8 cellular contexts compared by ENCODE assay signal in genomic region chr1:184805667-184806295, GRCh38. TPM values are rescaled to one million over a fixed set of nuclear protein-coding genes. Genes with fewer than 3 reads are reported as not detected.
A peak's percentile ranks its signal among the peaks of the same experiment; 100 is the strongest.
DNase-seq lines count a peak whose midpoint lies in the region; ATAC-seq and TF ChIP-seq lines count a peak whose summit lies in the region.

No MANE protein-coding gene starts in this region.

- POLR2A ChIA-PET in CD4-positive, alpha-beta memory T cell (lab: Charles Lee; ENCODE audit: partially characterized antibody): interaction anchor here (0.6 to 1.6 kb wide), 7 partner anchors 122 to 346 kb away, joined by 3 to 12 read pairs (median 4); partner anchors contain the start of gene NIBAN1
- POLR2A ChIA-PET in activated CD8-positive, alpha-beta T cell treated with anti-CD3 and anti-CD28 coated beads for 36 hours (lab: Charles Lee): interaction anchor here (1.0 kb wide), 1 partner anchor 60 kb away, joined by 3 read pairs; no protein-coding TSS in a partner anchor

- no peak overlapping the region for H2BK15ac ChIP-seq in mesenchymal stem cell (ENCODE audit: low read depth, poor library complexity, severe bottlenecking)

- no peaks in the 10 kb centered on the region for H3K4me1 ChIP-seq in CD4-positive, alpha-beta memory T cell (ENCODE audit: insufficient read depth, low read length)
- H3K4me1 ChIP-seq in mesenchymal stem cell (ENCODE audit: control insufficient read depth, insufficient read depth, low read depth, low read length): peaks cover 2% of the 10 kb centered on the region

- H3K27ac ChIP-seq in CD4-positive, alpha-beta memory T cell (ENCODE audit: low read depth, low read length): no peak overlapping the region
- no peak overlapping the region for H3K27ac ChIP-seq in mesenchymal stem cell (ENCODE audit: low read length, poor library complexity, severe bottlenecking)

- peak overlapping the region; percentile 63 to 83 for H2BK12ac ChIP-seq in mesenchymal stem cell (ENCODE audit: low read length in 2 of 2)

- H4K91ac ChIP-seq in mesenchymal stem cell (ENCODE audit: low read length): no peak overlapping the region

- H3K18ac ChIP-seq in mesenchymal stem cell (ENCODE audit: low read depth in 1 of 2, low read length in 2 of 2): peak overlapping the region in 1 of 2 experiments; percentile 74

- H3K27ac Mint-ChIP-seq in CD4-positive, alpha-beta memory T cell: peak overlapping the region; percentile 53 to 94 (median 86)
- no peak overlapping the region for H3K27ac Mint-ChIP-seq in activated CD8-positive, alpha-beta T cell treated with anti-CD3 and anti-CD28 coated beads for 36 hours

- H3K23ac ChIP-seq in mesenchymal stem cell (ENCODE audit: low read length in 2 of 2): no peak overlapping the region

- H2AK5ac ChIP-seq in mesenchymal stem cell (ENCODE audit: low read length, severe bottlenecking): no peak overlapping the region

- H3K4me1 Mint-ChIP-seq in CD4-positive, alpha-beta memory T cell: peaks cover 4 to 7% (median 5%) of the 10 kb centered on the region in 4 donors
- peaks cover 6% of the 10 kb centered on the region for H3K4me1 Mint-ChIP-seq in activated CD8-positive, alpha-beta T cell treated with anti-CD3 and anti-CD28 coated beads for 36 hours (ENCODE audit: low read depth)

- DNase-seq in CD4-positive, alpha-beta memory T cell: peak; percentile 76 to 80 (median 78)
- DNase-seq in NCI-H774 (lab: John Stamatoyannopoulos, UW) (peak; percentile 68), mesenchymal stem cell (peak; percentile 84)
- DNase-seq in activated CD8-positive, alpha-beta T cell treated with anti-CD3 and anti-CD28 coated beads for 36 hours: peak; percentile 91
- peak; percentile 68 for DNase-seq in effector CD8-positive, alpha-beta T cell (lab: John Stamatoyannopoulos, UW)
- peak; percentile 55 for DNase-seq in stimulated activated CD8-positive, alpha-beta memory T cell treated with anti-CD3 and anti-CD28 coated beads, Interleukin-12 subunit alpha, Interleukin-12 subunit beta, amount 100 ng/mL, for 4 hours (ENCODE audit: low read depth)

- H3K4me3 ChIP-seq in CD4-positive, alpha-beta memory T cell (ENCODE audit: low read length in 2 of 2): no peak overlapping the region
- no peak overlapping the region for H3K4me3 ChIP-seq in mesenchymal stem cell (ENCODE audit: insufficient read depth in 1 of 2, low read depth in 1 of 2, low read length in 2 of 2)

- H2BK5ac ChIP-seq in mesenchymal stem cell (ENCODE audit: low read depth, low read length, poor library complexity, severe bottlenecking): no peak overlapping the region

- H3K4me2 ChIP-seq in mesenchymal stem cell (ENCODE audit: low read length, poor library complexity, severe bottlenecking): no peak overlapping the region

- H3K4ac ChIP-seq in mesenchymal stem cell (ENCODE audit: low read depth in 1 of 2, low read length in 2 of 2): peak overlapping the region in 1 of 2 experiments; percentile 82

- H2BK120ac ChIP-seq in mesenchymal stem cell (ENCODE audit: low read depth, low read length): no peak overlapping the region

- H3K9me3 ChIP-seq in CD4-positive, alpha-beta memory T cell (ENCODE audit: control insufficient read depth in 1 of 2, low read length in 2 of 2): no peaks in the 10 kb centered on the region
- no peaks in the 10 kb centered on the region for H3K9me3 ChIP-seq in mesenchymal stem cell (ENCODE audit: control insufficient read depth, low read length)

- intact Hi-C loops in CD4-positive, alpha-beta memory T cell (cut with micrococcal nuclease): loop anchor here (1.0 to 10.0 kb wide), 8 partner anchors 48 to 1409 kb away; partner anchors contain the start of genes SWT1 and TRMT1L
- intact Hi-C loops in activated CD8-positive, alpha-beta T cell treated with anti-CD3 and anti-CD28 coated beads for 36 hours (cut with micrococcal nuclease): loop anchor here (1.0 to 2.0 kb wide), 2 partner anchors 177 to 365 kb away; no protein-coding TSS in a partner anchor

- H4K8ac ChIP-seq in mesenchymal stem cell (ENCODE audit: low read length): peak overlapping the region; percentile 83

- H3K27me3 ChIP-seq in CD4-positive, alpha-beta memory T cell (ENCODE audit: insufficient read depth, low read length): no peaks in the 10 kb centered on the region
- no peaks in the 10 kb centered on the region for H3K27me3 ChIP-seq in mesenchymal stem cell (ENCODE audit: control insufficient read depth in 1 of 2, insufficient read depth in 1 of 2, low read length in 2 of 2)

- H3K79me1 ChIP-seq in mesenchymal stem cell (replicated peaks; ENCODE audit: low read length, poor library complexity, severe bottlenecking): no peaks in the 10 kb centered on the region

- H3K14ac ChIP-seq in mesenchymal stem cell (ENCODE audit: low read length in 2 of 2): no peak overlapping the region

- H2AFZ ChIP-seq in mesenchymal stem cell (ENCODE audit: low read depth, low read length): peak overlapping the region; percentile 37

- peak overlapping the region; percentile 46 for H3K9ac ChIP-seq in mesenchymal stem cell (ENCODE audit: low read length)

- no peaks in the 10 kb centered on the region for H3K9me3 Mint-ChIP-seq in CD4-positive, alpha-beta memory T cell
- no peaks in the 10 kb centered on the region for H3K9me3 Mint-ChIP-seq in activated CD8-positive, alpha-beta T cell treated with anti-CD3 and anti-CD28 coated beads for 36 hours

- peaks cover 31 to 51% of the 10 kb centered on the region in 2 donors for H3K36me3 Mint-ChIP-seq in CD4-positive, alpha-beta memory T cell
- no peaks in the 10 kb centered on the region for H3K36me3 Mint-ChIP-seq in activated CD8-positive, alpha-beta T cell treated with anti-CD3 and anti-CD28 coated beads for 36 hours (ENCODE audit: low read depth)

- peak; percentile 94 for ATAC-seq in GM19455 (IDR thresholded peaks at IDR 0.05; ENCODE audit: unreplicated experiment)
- ATAC-seq in HG03575 (IDR thresholded peaks at IDR 0.05; ENCODE audit: extremely low read depth, insufficient number of reproducible peaks, low FRiP score, unreplicated experiment): peak; percentile 64
- peak; percentile 97 for ATAC-seq in activated CD8-positive, alpha-beta T cell treated with anti-CD3 and anti-CD28 coated beads for 36 hours

- peaks cover 5% of the 10 kb centered on the region for H3K36me3 ChIP-seq in CD4-positive, alpha-beta memory T cell (ENCODE audit: insufficient read depth, low read length)
- peaks cover 0 to 79% of the 10 kb centered on the region in 2 experiments for H3K36me3 ChIP-seq in mesenchymal stem cell (ENCODE audit: control insufficient read depth in 1 of 2, insufficient read depth in 2 of 2, low read depth in 1 of 2, low read length in 2 of 2)

- WGBS in mesenchymal stem cell: 43% methylated on average over 12 of the region's 13 CpGs

- CTCF ChIA-PET in CD4-positive, alpha-beta memory T cell (lab: Charles Lee; ENCODE audit: partially characterized antibody): interaction anchor here (0.6 to 12.7 kb wide), 48 partner anchors 9 to 890 kb away, joined by 3 to 506 read pairs (median 4); partner anchors contain the start of genes EDEM3, NIBAN1 and RNF2
- CTCF ChIA-PET in activated CD8-positive, alpha-beta T cell treated with anti-CD3 and anti-CD28 coated beads for 36 hours (lab: Charles Lee): interaction anchor here (0.6 to 7.1 kb wide), 65 partner anchors 9 to 875 kb away, joined by 3 to 232 read pairs (median 4); partner anchors contain the start of genes EDEM3 and NIBAN1

- no peak overlapping the region for H3K4me3 Mint-ChIP-seq in CD4-positive, alpha-beta memory T cell
- H3K4me3 Mint-ChIP-seq in activated CD8-positive, alpha-beta T cell treated with anti-CD3 and anti-CD28 coated beads for 36 hours: no peak overlapping the region

- no peaks in the 10 kb centered on the region for H3K27me3 Mint-ChIP-seq in CD4-positive, alpha-beta memory T cell
- H3K27me3 Mint-ChIP-seq in activated CD8-positive, alpha-beta T cell treated with anti-CD3 and anti-CD28 coated beads for 36 hours: no peaks in the 10 kb centered on the region

- TF ChIP-seq CTCF in activated CD8-positive, alpha-beta T cell treated with anti-CD3 and anti-CD28 coated beads for 36 hours (IDR thresholded peaks at IDR 0.05): peak; percentile 93

RNA-seq across cellular contexts. Expression of gene EDEM3, which starts 51.1 kb away (rescaled TPM):
- 10 to 100 TPM; 58.6 to 61.7 TPM for total RNA-seq in CD4-positive, alpha-beta memory T cell
- polyA plus RNA-seq in CD4-positive, alpha-beta memory T cell: 10 to 100 TPM in 1 of 2 donors, 1 to 10 TPM in 1; 8.5 to 13.6 TPM
- total RNA-seq in activated CD8-positive, alpha-beta T cell treated with anti-CD3 and anti-CD28 coated beads for 36 hours: 10 to 100 TPM; 12.5 to 14.5 TPM
- polyA plus RNA-seq in mesenchymal stem cell (2013, experiment 1 of 2): 52.7 TPM
- polyA plus RNA-seq in mesenchymal stem cell (2013, experiment 2 of 2): 58.0 TPM
